Comparison of ENCODE assay signal across 11 cellular contexts in the genomic region with DNA sequence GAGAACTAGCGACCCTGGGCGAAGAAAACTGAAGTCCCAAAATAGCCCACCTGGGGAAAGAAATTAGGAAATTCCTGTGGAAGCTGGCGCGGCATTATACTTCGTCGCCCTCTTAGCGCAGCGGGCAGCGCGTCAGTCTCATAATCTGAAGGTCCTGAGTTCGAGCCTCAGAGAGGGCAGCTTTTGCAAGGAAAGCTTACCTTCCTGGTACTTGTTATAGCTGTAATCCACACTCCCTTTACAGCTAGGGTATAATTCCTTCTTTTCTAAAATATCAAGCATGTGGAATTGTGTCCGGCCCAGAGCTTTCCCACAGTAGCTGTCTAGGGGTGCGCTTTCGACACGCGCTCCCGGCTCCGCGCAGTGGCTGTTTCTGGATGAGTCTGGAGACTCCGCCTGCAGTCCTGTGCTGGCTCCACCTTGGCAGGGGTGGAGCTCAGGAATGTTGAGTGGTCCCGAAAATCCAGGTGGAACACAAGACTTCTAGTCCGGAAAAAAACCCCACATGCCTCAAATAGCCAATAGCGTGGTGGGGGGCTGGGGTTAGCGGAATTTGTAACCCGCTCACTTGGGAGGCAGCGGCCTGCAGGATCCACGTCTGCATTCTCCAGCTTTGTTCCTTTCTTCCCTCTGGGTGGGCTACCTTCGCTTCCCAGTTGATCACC.
DNase-seq lines count a peak whose midpoint lies in the region; ATAC-seq and TF ChIP-seq lines count a peak whose summit lies in the region.
"Had no signal": no experiment of that assay in that cellular context is flagged by ENCODE, and none has a peak within 500 bp of the region (broad histone marks: within the 10 kb centered on the region; RNA-seq: fewer than 3 reads in every experiment).

No MANE protein-coding gene starts in this region.

- DNase-seq in GM13976 (ENCODE audit: low spot score) (peak; percentile 11), RWPE2 (ENCODE audit: low spot score) (no peak), fibroblast of the conjunctiva (ENCODE audit: low read depth) (peak; percentile 12), progenitor cell of endocrine pancreas (ENCODE audit: low spot score, unreplicated experiment) (peak; percentile 29), testis (no peak), NK-92 (lab: John Stamatoyannopoulos, UW; ENCODE audit: unreplicated experiment) (no peak)
- DNase-seq: activated effector memory CD4-positive, alpha-beta T cell treated with Interleukin-2 at 50 U/mL for 16 hours; MV-4-11; stimulated activated naive CD4-positive, alpha-beta T cell treated with Interleukin-2 at 50 U/mL for 16 hours; T-cell had no signal

- peaks cover 34% of the 10 kb centered on the region for H3K27me3 Mint-ChIP-seq in progenitor cell of endocrine pancreas

- no peaks in the 10 kb centered on the region for H3K4me1 ChIP-seq in RWPE2 (ENCODE audit: insufficient read depth, poor library complexity, severe bottlenecking)
- no peaks in the 10 kb centered on the region for H3K4me1 ChIP-seq in testis

- in situ Hi-C loops in GM13976 (cut with MboI; ENCODE audit: low sequenced_read_pairs, unreplicated experiment), result no loop called here

- H3K4me3 ChIP-seq in RWPE2 (ENCODE audit: severe bottlenecking) (peak overlapping the region; percentile 16), testis (peak overlapping the region in 1 of 2 donors; percentile 10)

- H3K36me3 Mint-ChIP-seq in progenitor cell of endocrine pancreas (ENCODE audit: insufficient read depth), result peaks cover 1% of the 10 kb centered on the region

- peaks cover 5% of the 10 kb centered on the region for H3K4me1 Mint-ChIP-seq in progenitor cell of endocrine pancreas (ENCODE audit: low read depth)
- H3K4me1 Mint-ChIP-seq: T-cell had no signal

- peaks cover 21% of the 10 kb centered on the region for H3K27me3 ChIP-seq in RWPE2 (ENCODE audit: insufficient read depth, poor library complexity, severe bottlenecking)
- H3K27me3 ChIP-seq in testis, result no peaks in the 10 kb centered on the region

- TF ChIP-seq POLR2A in testis (IDR thresholded peaks at IDR 0.05) (no peak), GM18505 (IDR thresholded peaks at IDR 0.05; ENCODE audit: borderline replicate concordance, extremely low read depth, insufficient read depth, insufficient read length) (no peak)

- H3K36me3 ChIP-seq in RWPE2 (ENCODE audit: low read depth) (no peaks in the 10 kb centered on the region), testis (ENCODE audit: low read depth, missing control alignments) (no peaks in the 10 kb centered on the region)

- intact Hi-C loops in testis (cut with DNase I; ENCODE audit: low total_unique reads), result no loop called here

- H3K27ac ChIP-seq in RWPE2 (ENCODE audit: poor library complexity, severe bottlenecking), result no peak overlapping the region
- H3K27ac ChIP-seq in testis, result no peak overlapping the region

- H3K27ac Mint-ChIP-seq in progenitor cell of endocrine pancreas, result peak overlapping the region; percentile 98

- peak overlapping the region; percentile 92 for H3K4me3 Mint-ChIP-seq in progenitor cell of endocrine pancreas (ENCODE audit: low read depth)
- H3K4me3 Mint-ChIP-seq: T-cell had no signal

- peaks cover 5% of the 10 kb centered on the region for H3K9me3 Mint-ChIP-seq in progenitor cell of endocrine pancreas (ENCODE audit: low read depth)

- 1 to 3% methylated on average over 26 to 28 of the region's 28 CpGs for WGBS in testis, 2 donors

- H3K9me3 ChIP-seq in RWPE2 (ENCODE audit: severe bottlenecking) (no peaks in the 10 kb centered on the region), testis (no peaks in the 10 kb centered on the region)

- ATAC-seq in RWPE2 (ENCODE audit: low read depth) (peak; percentile 61; the same call in 2 of the 3 replicates), GM18505 (IDR thresholded peaks at IDR 0.05; ENCODE audit: unreplicated experiment) (no peak)
- ATAC-seq: T-cell had no signal

- TF ChIP-seq CTCF in GM13976 (IDR thresholded peaks at IDR 0.05; ENCODE audit: borderline replicate concordance, control extremely low read depth, extremely low read depth, insufficient read depth, missing control alignments) (no peak), RWPE2 (IDR thresholded peaks at IDR 0.05; ENCODE audit: poor library complexity, severe bottlenecking) (no peak), progenitor cell of endocrine pancreas (IDR thresholded peaks at IDR 0.05; ENCODE audit: unreplicated experiment) (no peak), testis (IDR thresholded peaks at IDR 0.05) (no peak)

Comparison
In these comparisons a context has a peak if more than half of its experiments do, and no peak if none do; other contexts are left out.
1. DNase-seq: peak in GM13976 (single experiment), fibroblast of the conjunctiva (single experiment) and progenitor cell of endocrine pancreas (single experiment); none in RWPE2 (single experiment), testis (single experiment) and NK-92 (single experiment).